10 cellular contexts compared by ENCODE assay signal in the genomic region with DNA sequence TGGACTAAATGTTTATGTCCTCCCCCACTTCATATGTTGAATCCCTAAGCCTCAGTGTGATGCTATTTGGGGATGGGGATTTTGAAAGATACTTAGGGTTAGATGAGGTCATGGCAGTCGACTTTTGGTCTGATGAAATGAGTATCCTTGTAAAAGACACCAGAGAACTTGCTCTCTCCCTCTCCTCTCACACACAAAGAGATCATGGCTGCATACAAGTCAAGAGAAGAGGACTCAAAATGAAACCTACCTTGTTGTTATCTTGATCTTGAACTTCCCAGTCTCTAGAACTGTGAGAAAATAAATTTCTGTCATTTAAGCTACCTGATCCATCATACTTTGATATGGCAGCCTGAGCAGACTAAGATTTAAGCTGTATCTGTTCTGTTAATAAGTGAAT.
"Had no signal": no experiment of that assay in that cellular context is flagged by ENCODE, and none has a peak within 500 bp of the region (broad histone marks: within the 10 kb centered on the region; RNA-seq: fewer than 3 reads in every experiment).

No MANE protein-coding gene starts in this region.

- H3K9me3 Mint-ChIP-seq: activated naive CD8-positive, alpha-beta T cell treated with anti-CD3 and anti-CD28 coated beads, Interleukin-2, amount 50 U/mL, for 24 hours had no signal

- H3K4me1 Mint-ChIP-seq: activated naive CD8-positive, alpha-beta T cell treated with anti-CD3 and anti-CD28 coated beads, Interleukin-2, amount 50 U/mL, for 24 hours; naive thymus-derived CD4-positive, alpha-beta T cell had no signal

- H3K4me3 Mint-ChIP-seq: activated naive CD8-positive, alpha-beta T cell treated with anti-CD3 and anti-CD28 coated beads, Interleukin-2, amount 50 U/mL, for 24 hours; naive thymus-derived CD4-positive, alpha-beta T cell had no signal

- H3K36me3 Mint-ChIP-seq: naive thymus-derived CD4-positive, alpha-beta T cell had no signal

- DNase-seq: activated CD4-positive, alpha-beta T cell treated with anti-CD3 and anti-CD28 coated beads for 48 hours; activated naive CD4-positive, alpha-beta T cell treated with Interleukin-2 at 50 U/mL for 16 hours; activated naive CD8-positive, alpha-beta T cell treated with anti-CD3 and anti-CD28 coated beads, Interleukin-2, amount 50 U/mL, for 24 hours; left colon; mammary epithelial cell; naive thymus-derived CD4-positive, alpha-beta T cell; posterior cingulate gyrus; small intestine; tibial artery; uterus had no signal

- ATAC-seq: activated naive CD8-positive, alpha-beta T cell treated with anti-CD3 and anti-CD28 coated beads, Interleukin-2, amount 50 U/mL, for 24 hours; left colon; naive thymus-derived CD4-positive, alpha-beta T cell had no signal

- H3K27me3 Mint-ChIP-seq: activated naive CD8-positive, alpha-beta T cell treated with anti-CD3 and anti-CD28 coated beads, Interleukin-2, amount 50 U/mL, for 24 hours had no signal

- H3K27ac Mint-ChIP-seq: activated naive CD8-positive, alpha-beta T cell treated with anti-CD3 and anti-CD28 coated beads, Interleukin-2, amount 50 U/mL, for 24 hours; naive thymus-derived CD4-positive, alpha-beta T cell had no signal
